In genomic region chr3:45929042-45929679, GRCh38 we compare ENCODE assay signal across 9 cellular contexts. TPM values are rescaled to one million over a fixed set of nuclear protein-coding genes. Genes with fewer than 3 reads are reported as not detected.
DNase-seq lines count a peak whose midpoint lies in the region; FAIRE-seq and TF ChIP-seq lines count a peak whose summit lies in the region.
"Had no signal": no experiment of that assay in that cellular context is flagged by ENCODE, and none has a peak within 500 bp of the region (broad histone marks: within the 10 kb centered on the region; RNA-seq: fewer than 3 reads in every experiment).

No MANE protein-coding gene starts in this region.

- H2BK12ac ChIP-seq in neuronal stem cell (ENCODE audit: low read length): no peak overlapping the region

- no peaks in the 10 kb centered on the region for H3K9me3 ChIP-seq in esophagus muscularis mucosa
- H3K9me3 ChIP-seq in neuronal stem cell (replicated peaks in 1 of 2; ENCODE audit: control insufficient read depth in 2 of 2, insufficient read depth in 1 of 2, low read depth in 1 of 2, low read length in 2 of 2): no peaks in the 10 kb centered on the region

- peak; percentile 1 to 26 for DNase-seq in NOMO-1 (lab: John Stamatoyannopoulos, UW; ENCODE audit: unreplicated experiment in 2 of 2)
- DNase-seq in NOMO-1 treated with dmso at 0.1 percent for 144 hours (lab: John Stamatoyannopoulos, UW; ENCODE audit: unreplicated experiment): no peak
- DNase-seq in NAMALWA (ENCODE audit: low spot score): peak; percentile 60
- DNase-seq in activated CD8-positive, alpha-beta memory T cell treated with anti-CD3 and anti-CD28 coated beads for 24 hours: peak; percentile 89
- DNase-seq in esophagus muscularis mucosa (ENCODE audit: extremely low spot score): no peak
- no peak for DNase-seq in neuronal stem cell (ENCODE audit: low spot score)
- DNase-seq in urothelium cell line (ENCODE audit: low spot score): peak; percentile 75
- DNase-seq in OCI-M2 (lab: John Stamatoyannopoulos, UW; ENCODE audit: unreplicated experiment): no peak

- no peak for TF ChIP-seq POLR2A in esophagus muscularis mucosa (IDR thresholded peaks at IDR 0.05; ENCODE audit: low read depth)

- no peak overlapping the region for H3K4me3 ChIP-seq in esophagus muscularis mucosa
- H3K4me3 ChIP-seq in neuronal stem cell (ENCODE audit: low read length in 2 of 2): no peak overlapping the region

- no peak overlapping the region for H3K4ac ChIP-seq in neuronal stem cell (ENCODE audit: low read length)

- WGBS in esophagus muscularis mucosa: 76% methylated on average over 9 of the region's 9 CpGs
- no CpG with 5 or more reads among the region's 9 CpGs for WGBS in neuronal stem cell (ENCODE audit: extremely low coverage in 2 of 2, insufficient read length in 2 of 2, insufficient replicate concordance in 1 of 2), 2 donors

- TF ChIP-seq CTCF in esophagus muscularis mucosa (IDR thresholded peaks at IDR 0.05): peak; percentile 40 to 59 (median 44)

- peak overlapping the region; percentile 18 for H3K18ac ChIP-seq in neuronal stem cell (ENCODE audit: low read length)

- H3K79me1 ChIP-seq in neuronal stem cell (ENCODE audit: low read depth, low read length): no peaks in the 10 kb centered on the region

- no peak overlapping the region for H2AFZ ChIP-seq in neuronal stem cell (ENCODE audit: low read length)

- no peak for FAIRE-seq in urothelium cell line (lab: Jason Lieb, UNC)
- FAIRE-seq: frontal cortex had no signal

- no peak overlapping the region for H2BK120ac ChIP-seq in neuronal stem cell (ENCODE audit: low read depth, low read length)

- H2AK5ac ChIP-seq in neuronal stem cell (ENCODE audit: low read depth, low read length): no peak overlapping the region

- intact Hi-C loops in esophagus muscularis mucosa (cut with DNase I): no loop called here

- H4K8ac ChIP-seq in neuronal stem cell (ENCODE audit: low read depth, low read length): no peak overlapping the region

- no peak for TF ChIP-seq EP300 in esophagus muscularis mucosa (IDR thresholded peaks at IDR 0.05)

- H3K27me3 ChIP-seq in esophagus muscularis mucosa: no peaks in the 10 kb centered on the region
- no peaks in the 10 kb centered on the region for H3K27me3 ChIP-seq in neuronal stem cell (ENCODE audit: control insufficient read depth in 3 of 3, insufficient read depth in 3 of 3, low read depth in 1 of 3, low read length in 3 of 3)

- no peak overlapping the region for H3K14ac ChIP-seq in neuronal stem cell (ENCODE audit: low read length)

- H3K4me2 ChIP-seq in neuronal stem cell (ENCODE audit: insufficient read depth, low read length, poor library complexity, severe bottlenecking): no peak overlapping the region

- no peak overlapping the region for H2BK5ac ChIP-seq in neuronal stem cell (ENCODE audit: low read length)

- H3K4me1 ChIP-seq in esophagus muscularis mucosa (peaks cover 0 to 9% (median 0%) of the 10 kb centered on the region in 4 donors), neuronal stem cell (ENCODE audit: control insufficient read depth in 2 of 2, insufficient read depth in 1 of 2, low read depth in 1 of 2, low read length in 2 of 2) (no peaks in the 10 kb centered on the region)

- no peak overlapping the region for H3K23ac ChIP-seq in neuronal stem cell (ENCODE audit: low read depth, low read length, poor library complexity)

- no peak overlapping the region for H3K9ac ChIP-seq in neuronal stem cell (ENCODE audit: low read depth, low read length, poor library complexity)

- H3K27ac ChIP-seq in esophagus muscularis mucosa (replicated peaks in 1 of 4) (no peak overlapping the region), neuronal stem cell (replicated peaks; ENCODE audit: low read length) (no peak overlapping the region)

- H4K91ac ChIP-seq in neuronal stem cell (ENCODE audit: low read depth, low read length, poor library complexity): no peak overlapping the region

- H3K36me3 ChIP-seq in esophagus muscularis mucosa (peaks cover 62 to 97% (median 74%) of the 10 kb centered on the region in 4 donors), neuronal stem cell (replicated peaks in 1 of 2; ENCODE audit: control insufficient read depth in 2 of 2, insufficient read depth in 2 of 2, low read length in 2 of 2) (peaks cover 30 to 66% of the 10 kb centered on the region in 2 donors)

- H2BK15ac ChIP-seq in neuronal stem cell (ENCODE audit: low read length): no peak overlapping the region

RNA-seq across cellular contexts. Expression of gene CXCR6, which starts 14.1 kb away (rescaled TPM):
- 1 to 10 TPM in 1 of 4 donors, under 1 TPM in 3; 0.39 to 7.1 (median 0.49) TPM for total RNA-seq in esophagus muscularis mucosa
- polyA plus RNA-seq in neuronal stem cell (2013, experiment 1 of 2): not detected
- polyA plus RNA-seq in neuronal stem cell (2013, experiment 2 of 2): not detected
- total RNA-seq: frontal cortex had no signal

RNA-seq across cellular contexts. Expression of gene CCR9, which starts 42.8 kb away (rescaled TPM):
- total RNA-seq in esophagus muscularis mucosa: under 1 TPM in 1 of 4 donors, not detected in 3; 0.17 TPM
- not detected for polyA plus RNA-seq in neuronal stem cell (2013, experiment 1 of 2)
- not detected for polyA plus RNA-seq in neuronal stem cell (2013, experiment 2 of 2)

Comparison
In these comparisons a context has a peak if more than half of its experiments do, and no peak if none do; other contexts are left out.
1. DNase-seq: peak in NOMO-1 (2 of 2), NAMALWA (single experiment), activated CD8-positive, alpha-beta memory T cell treated with anti-CD3 and anti-CD28 coated beads for 24 hours (single experiment) and urothelium cell line (single experiment); none in NOMO-1 treated with dmso at 0.1 percent for 144 hours (single experiment), esophagus muscularis mucosa (single experiment), neuronal stem cell (single experiment) and OCI-M2 (single experiment).